Comparison of ENCODE assay signal across 24 cellular contexts in genomic region chr7:118846977-118847376, GRCh38.
"Had no signal": no experiment of that assay in that cellular context is flagged by ENCODE, and none has a peak within 500 bp of the region (broad histone marks: within the 10 kb centered on the region; RNA-seq: fewer than 3 reads in every experiment).

No MANE protein-coding gene starts in this region.

- H3K27ac ChIP-seq: PC-9, Peyer's patch, SJSA1, SK-N-MC had no signal

- H3K27me3 ChIP-seq: MG63, Peyer's patch, SJSA1 had no signal

- DNase-seq: IMR-90, Karpas-422, KG1, MG63, NCI-H1092, NCI-H1105 treated with DMSO at 0.1 percent for 48 hours, NCI-H1417 treated with DMSO at 0.1 percent for 48 hours, NCI-H187, NCI-H2029, NCI-H2081 treated with DMSO at 0.1 percent for 48 hours, NCI-H2171 treated with DMSO at 0.1 percent for 48 hours, NCI-H524, NCI-H526 treated with DMSO at 0.1 percent for 48 hours, NCI-H748 treated with DMSO at 0.1 percent for 48 hours, OCI-M1, PC-9, Peyer's patch, Right ventricle myocardium superior, RPMI8226, SIG-M5, T-helper 1 cell, T-helper 17 cell had no signal

- H3K4me3 ChIP-seq: MG63, PC-9, Peyer's patch, SJSA1, SK-N-MC had no signal
